Comparison of ENCODE assay signal across 8 cellular contexts in the genomic region with DNA sequence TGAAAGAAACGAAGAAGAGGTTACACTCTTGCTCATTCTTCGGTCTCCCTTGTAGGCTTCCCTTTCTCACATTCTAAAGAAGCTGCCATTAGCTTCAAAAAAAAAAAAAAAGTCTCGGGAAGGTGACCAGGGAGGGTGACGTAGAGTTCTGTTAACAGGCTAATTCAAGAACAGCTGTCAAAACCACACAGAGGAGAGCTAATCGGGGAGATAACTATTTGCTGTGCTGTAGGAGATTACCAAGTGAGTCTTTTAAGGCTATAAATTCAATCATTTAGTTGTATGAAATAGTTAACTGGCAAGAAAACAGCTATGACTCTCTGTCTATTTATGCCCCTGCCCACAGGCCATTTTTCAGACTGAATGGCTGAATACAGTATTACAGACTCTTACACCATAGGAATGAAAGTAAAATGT.
A peak's percentile ranks its signal among the peaks of the same experiment; 100 is the strongest.
DNase-seq lines count a peak whose midpoint lies in the region; ATAC-seq and TF ChIP-seq lines count a peak whose summit lies in the region.

No MANE protein-coding gene starts in this region.

- H3K4me1 ChIP-seq in cardiac muscle cell (ENCODE audit: low read depth), result peaks cover 25% of the 10 kb centered on the region

- peaks cover 10% of the 10 kb centered on the region for H3K36me3 ChIP-seq in cardiac muscle cell

- H3K9me3 Mint-ChIP-seq in activated CD4-positive, alpha-beta T cell treated with anti-CD3 and anti-CD28 coated beads, Interleukin-2, amount 10 ng/mL, durations not matched to agents 24 days and 14 days, result no peaks in the 10 kb centered on the region

- H3K9me3 ChIP-seq in cardiac muscle cell (ENCODE audit: low read depth), result no peaks in the 10 kb centered on the region

- H3K27ac Mint-ChIP-seq in activated CD4-positive, alpha-beta T cell treated with anti-CD3 and anti-CD28 coated beads, Interleukin-2, amount 10 ng/mL, durations not matched to agents 24 days and 14 days, result no peak overlapping the region

- peaks cover 16% of the 10 kb centered on the region for H3K27me3 Mint-ChIP-seq in activated CD4-positive, alpha-beta T cell treated with anti-CD3 and anti-CD28 coated beads, Interleukin-2, amount 10 ng/mL, durations not matched to agents 24 days and 14 days

- TF ChIP-seq CTCF in WI38 (IDR thresholded peaks at IDR 0.05; ENCODE audit: low read depth, low read length), result no peak
- TF ChIP-seq CTCF in cardiac muscle cell (IDR thresholded peaks at IDR 0.05; ENCODE audit: low read depth, low read length), result no peak

- no peaks in the 10 kb centered on the region for H3K4me1 Mint-ChIP-seq in activated CD4-positive, alpha-beta T cell treated with anti-CD3 and anti-CD28 coated beads, Interleukin-2, amount 10 ng/mL, durations not matched to agents 24 days and 14 days

- intact Hi-C loops in activated CD4-positive, alpha-beta T cell treated with anti-CD3 and anti-CD28 coated beads, Interleukin-2, amount 10 ng/mL, durations not matched to agents 24 days and 14 days (cut with micrococcal nuclease), result no loop called here

- DNase-seq in EH (ENCODE audit: low read depth), result peak; percentile 86
- peak; percentile 85 to 88 for DNase-seq in cardiac muscle cell (ENCODE audit: low read depth in 1 of 2, low spot score in 1 of 2)
- DNase-seq in pulmonary artery endothelial cell (ENCODE audit: low read depth, low spot score), result peak; percentile 50
- no peak for DNase-seq in GDM1 (lab: John Stamatoyannopoulos, UW)
- DNase-seq in activated CD4-positive, alpha-beta T cell treated with anti-CD3 and anti-CD28 coated beads, Interleukin-2, amount 10 ng/mL, durations not matched to agents 24 days and 14 days, result no peak

- H3K4me3 ChIP-seq in WI38 (ENCODE audit: low read depth, low read length) (peak overlapping the region; percentile 77), cardiac muscle cell (peak overlapping the region; percentile 60)

- peak overlapping the region; percentile 95 for H3K27ac ChIP-seq in cardiac muscle cell

- ATAC-seq in GM19463 (IDR thresholded peaks at IDR 0.05; ENCODE audit: unreplicated experiment) (no peak), HG03095 (IDR thresholded peaks at IDR 0.05; ENCODE audit: unreplicated experiment) (no peak)

- no peak overlapping the region for H3K4me3 Mint-ChIP-seq in activated CD4-positive, alpha-beta T cell treated with anti-CD3 and anti-CD28 coated beads, Interleukin-2, amount 10 ng/mL, durations not matched to agents 24 days and 14 days

- H3K36me3 Mint-ChIP-seq in activated CD4-positive, alpha-beta T cell treated with anti-CD3 and anti-CD28 coated beads, Interleukin-2, amount 10 ng/mL, durations not matched to agents 24 days and 14 days (ENCODE audit: low read depth), result no peaks in the 10 kb centered on the region

- H3K27me3 ChIP-seq in cardiac muscle cell, result no peaks in the 10 kb centered on the region

Comparison
In these comparisons a context has a peak if more than half of its experiments do, and no peak if none do; other contexts are left out.
1. DNase-seq: peak in EH (single experiment), cardiac muscle cell (2 of 2) and pulmonary artery endothelial cell (single experiment); none in GDM1 (single experiment) and activated CD4-positive, alpha-beta T cell treated with anti-CD3 and anti-CD28 coated beads, Interleukin-2, amount 10 ng/mL, durations not matched to agents 24 days and 14 days (single experiment).